In the genomic region with DNA sequence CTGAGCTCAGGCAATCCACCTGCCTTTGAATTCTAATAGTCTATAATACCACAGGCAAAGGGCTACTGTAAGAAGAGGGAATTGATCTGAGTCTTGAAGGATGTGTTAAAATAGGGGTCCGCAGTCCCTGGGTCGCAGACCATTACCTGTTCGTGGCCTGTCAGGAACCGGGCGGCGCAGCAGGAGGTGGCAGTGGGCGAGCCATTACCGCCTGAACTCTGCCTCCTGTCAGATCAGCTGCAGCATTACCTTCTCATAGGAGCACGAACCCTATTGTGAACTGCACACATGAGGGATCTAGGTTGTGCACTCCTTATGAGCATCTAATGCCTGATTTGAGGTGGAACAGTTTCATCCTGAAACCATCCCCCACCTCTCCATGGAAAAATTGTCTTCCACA, we compare ENCODE assay signal across 20 cellular contexts.
"Had no signal": no experiment of that assay in that cellular context is flagged by ENCODE, and none has a peak within 500 bp of the region (broad histone marks: within the 10 kb centered on the region; RNA-seq: fewer than 3 reads in every experiment).

No MANE protein-coding gene starts in this region.

- H3K27me3 Mint-ChIP-seq: activated naive CD8-positive, alpha-beta T cell treated with anti-CD3 and anti-CD28 coated beads for 36 hours; naive thymus-derived CD8-positive, alpha-beta T cell; type B pancreatic cell had no signal

- ATAC-seq: left lung; naive thymus-derived CD8-positive, alpha-beta T cell had no signal

- H3K27ac ChIP-seq: left lung, ovary, prostate gland, stomach, vagina had no signal

- H3K27ac Mint-ChIP-seq: activated naive CD8-positive, alpha-beta T cell treated with anti-CD3 and anti-CD28 coated beads for 36 hours; type B pancreatic cell had no signal

- H3K36me3 Mint-ChIP-seq: activated naive CD8-positive, alpha-beta T cell treated with anti-CD3 and anti-CD28 coated beads for 36 hours; naive thymus-derived CD8-positive, alpha-beta T cell; type B pancreatic cell had no signal

- H3K36me3 ChIP-seq: left lung, ovary, prostate gland, stomach, vagina had no signal

- H3K9me3 ChIP-seq: left lung, ovary, prostate gland, stomach, vagina had no signal

- H3K27me3 ChIP-seq: left lung, ovary, stomach, vagina had no signal

- H3K4me3 ChIP-seq: left lung, lung, ovary, prostate gland, stomach, vagina had no signal

- H3K4me3 Mint-ChIP-seq: activated naive CD8-positive, alpha-beta T cell treated with anti-CD3 and anti-CD28 coated beads for 36 hours; activated T-cell treated with anti-CD3 and anti-CD28 coated beads, Interleukin-2, amount 50 U/mL, for 4 hours; type B pancreatic cell had no signal

- H3K9me3 Mint-ChIP-seq: activated T-cell treated with anti-CD3 and anti-CD28 coated beads, Interleukin-2, amount 50 U/mL, for 4 hours; naive thymus-derived CD8-positive, alpha-beta T cell; type B pancreatic cell had no signal

- DNase-seq: activated CD4-positive, alpha-beta T cell treated with anti-CD3 and anti-CD28 coated beads, Interleukin-2, amount 50 U/mL, for 1 hour; activated CD4-positive, CD25-positive, alpha-beta regulatory T cell treated with anti-CD3 and anti-CD28 coated beads, Interleukin-2, amount 50 U/mL, for 72 hours; activated CD8-positive, alpha-beta memory T cell treated with anti-CD3 and anti-CD28 coated beads, Interleukin-2, amount 50 U/mL, for 48 hours; activated naive CD4-positive, alpha-beta T cell treated with Interleukin-2 at 50 U/mL for 16 hours; activated naive CD8-positive, alpha-beta T cell treated with anti-CD3 and anti-CD28 coated beads for 36 hours; activated T-cell treated with anti-CD3 and anti-CD28 coated beads, Interleukin-2, amount 50 U/mL, for 4 hours; central memory CD4-positive, alpha-beta T cell; dermis blood vessel endothelial cell; effector CD8-positive, alpha-beta T cell; erythroblast; foreskin melanocyte; left lung; naive thymus-derived CD8-positive, alpha-beta T cell; ovary; stimulated activated CD4-positive, alpha-beta T cell treated with anti-CD3 and anti-CD28 coated beads, Interleukin-12 subunit alpha, Interleukin-12 subunit beta, amount 100 ng/mL, for 4 hours; stomach had no signal
